ENCODE assay signal across 1 cellular context in the genomic region with DNA sequence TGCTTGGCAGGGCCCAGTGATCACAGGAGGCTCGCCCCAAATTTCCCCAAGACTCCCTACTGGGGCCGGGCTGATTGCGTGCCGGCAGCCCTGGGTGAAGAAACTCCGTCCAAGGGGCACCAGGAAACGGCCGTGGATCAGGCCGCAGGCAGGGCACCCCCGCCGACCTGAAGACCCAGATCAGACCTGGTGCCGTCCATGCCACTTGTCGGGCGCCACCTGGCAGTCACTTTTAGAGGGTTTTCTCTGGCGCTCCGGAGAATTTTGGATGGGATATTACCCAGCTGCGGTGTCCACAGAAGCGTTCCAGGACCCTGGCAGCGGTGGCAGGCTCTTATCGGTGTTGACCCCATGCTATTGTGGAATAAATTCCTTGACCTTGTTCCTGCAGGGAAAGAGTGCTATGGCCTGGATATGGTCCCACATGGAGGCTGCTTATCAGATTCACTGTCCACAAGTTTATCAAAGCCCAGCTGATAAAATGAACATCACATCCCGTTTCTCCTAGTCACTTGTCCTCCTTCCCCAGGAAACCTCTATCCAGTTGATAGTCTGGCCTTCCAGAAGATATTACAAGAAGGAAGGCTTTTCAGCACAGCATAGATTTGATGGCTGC.
TF ChIP-seq lines count a peak whose summit lies in the region.

No MANE protein-coding gene starts in this region.

TF ChIP-seq in WTC11, 78 proteins besides CTCF, POLR2A, EP300 and RAD21 (continued from another document):
- TF ChIP-seq, protein P1, sequence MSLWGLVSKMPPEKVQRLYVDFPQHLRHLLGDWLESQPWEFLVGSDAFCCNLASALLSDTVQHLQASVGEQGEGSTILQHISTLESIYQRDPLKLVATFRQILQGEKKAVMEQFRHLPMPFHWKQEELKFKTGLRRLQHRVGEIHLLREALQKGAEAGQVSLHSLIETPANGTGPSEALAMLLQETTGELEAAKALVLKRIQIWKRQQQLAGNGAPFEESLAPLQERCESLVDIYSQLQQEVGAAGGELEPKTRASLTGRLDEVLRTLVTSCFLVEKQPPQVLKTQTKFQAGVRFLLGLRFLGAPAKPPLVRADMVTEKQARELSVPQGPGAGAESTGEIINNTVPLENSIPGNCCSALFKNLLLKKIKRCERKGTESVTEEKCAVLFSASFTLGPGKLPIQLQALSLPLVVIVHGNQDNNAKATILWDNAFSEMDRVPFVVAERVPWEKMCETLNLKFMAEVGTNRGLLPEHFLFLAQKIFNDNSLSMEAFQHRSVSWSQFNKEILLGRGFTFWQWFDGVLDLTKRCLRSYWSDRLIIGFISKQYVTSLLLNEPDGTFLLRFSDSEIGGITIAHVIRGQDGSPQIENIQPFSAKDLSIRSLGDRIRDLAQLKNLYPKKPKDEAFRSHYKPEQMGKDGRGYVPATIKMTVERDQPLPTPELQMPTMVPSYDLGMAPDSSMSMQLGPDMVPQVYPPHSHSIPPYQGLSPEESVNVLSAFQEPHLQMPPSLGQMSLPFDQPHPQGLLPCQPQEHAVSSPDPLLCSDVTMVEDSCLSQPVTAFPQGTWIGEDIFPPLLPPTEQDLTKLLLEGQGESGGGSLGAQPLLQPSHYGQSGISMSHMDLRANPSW (CRISPR knock-in tag; conservative IDR thresholded peaks at IDR 0.05; ENCODE audit: low read depth), result no peak
- TF ChIP-seq EMX1 (CRISPR knock-in tag; IDR thresholded peaks at IDR 0.05), result no peak
